In genomic region chr10:26860542-26861325, GRCh38 we compare ENCODE assay signal across 8 cellular contexts. TPM values are rescaled to one million over a fixed set of nuclear protein-coding genes. Genes with fewer than 3 reads are reported as not detected.
A peak's percentile ranks its signal among the peaks of the same experiment; 100 is the strongest.
DNase-seq lines count a peak whose midpoint lies in the region; ATAC-seq and TF ChIP-seq lines count a peak whose summit lies in the region.

TSS of gene ABI1 (minus strand) at chr10:26860958. CDS start at chr10:26860863, 95 bp downstream.

- H3K27me3 ChIP-seq in GM23338 (ENCODE audit: insufficient read depth): no peaks in the 10 kb centered on the region

- H3K27ac ChIP-seq in GM23338 (ENCODE audit: low read depth): peak within 1 kb of the TSS; percentile 95
- H3K27ac ChIP-seq in RWPE1: peak within 1 kb of the TSS; percentile 98

- TF ChIP-seq CTCF in GM23338 (conservative IDR thresholded peaks at IDR 0.05; ENCODE audit: low read depth in 2 of 2) (peak; percentile 52 to 72; a peak in 3 of 4 replicates), LNCaP clone FGC (IDR thresholded peaks at IDR 0.05; ENCODE audit: control insufficient read depth, extremely low read depth, insufficient read depth) (peak; percentile 70), RWPE1 (conservative IDR thresholded peaks at IDR 0.05; ENCODE audit: low read depth) (peak; percentile 84)

- peak within 1 kb of the TSS; percentile 96 for H3K4me2 ChIP-seq in GM23338

- peak within 1 kb of the TSS; percentile 92 for H3K4me3 ChIP-seq in GM23338
- H3K4me3 ChIP-seq in LNCaP clone FGC (ENCODE audit: low read depth, low read length): peak within 1 kb of the TSS; percentile 62

- H3K79me2 ChIP-seq in GM23338 (replicated peaks; ENCODE audit: insufficient read depth): peaks cover 45% of the 10 kb centered on the region

- H3K4me1 ChIP-seq in GM23338 (ENCODE audit: insufficient read depth): peaks cover 17% of the 10 kb centered on the region

- H3K9me3 Mint-ChIP-seq in GM23338 (no peaks in the 10 kb centered on the region), naive B cell (no peaks in the 10 kb centered on the region)
- no peaks in the 10 kb centered on the region for H3K9me3 Mint-ChIP-seq in activated T-helper 17 cell treated with anti-CD3 and anti-CD28 coated beads, Interleukin-2, amount 50 U/mL, for 72 hours
- H3K9me3 Mint-ChIP-seq in stimulated activated memory B cell treated with anti-CD40 and anti-IgM and Interleukin-4, amounts not matched to agents 10 μg/mL and 1 μg/mL and 100 μg/mL, for 72 hours: no peaks in the 10 kb centered on the region

- ATAC-seq in GM23338: peak; percentile 91
- ATAC-seq in activated T-helper 17 cell treated with anti-CD3 and anti-CD28 coated beads, Interleukin-2, amount 50 U/mL, for 72 hours (replicated peaks): peak; percentile 89
- ATAC-seq in naive B cell (ENCODE audit: low read depth in 2 of 2): peak; percentile 86
- ATAC-seq in stimulated activated memory B cell treated with anti-CD40 and anti-IgM and Interleukin-4, amounts not matched to agents 10 μg/mL and 1 μg/mL and 100 μg/mL, for 72 hours: peak; percentile 97

- CTCF ChIA-PET in RWPE1 (lab: Yijun Ruan, JAX): interaction anchor here (0.6 to 1.1 kb wide), 4 partner anchors 16 to 135 kb away, joined by 3 to 7 read pairs (median 4); no protein-coding TSS in a partner anchor

- peaks cover 13% of the 10 kb centered on the region; the same call in 1 of the 2 replicates for H4K20me1 ChIP-seq in GM23338 (replicated peaks; ENCODE audit: insufficient read depth)

- no peaks in the 10 kb centered on the region for H3K36me3 ChIP-seq in GM23338 (ENCODE audit: insufficient read depth)

- H3K27me3 Mint-ChIP-seq in GM23338 (ENCODE audit: insufficient read depth, low read depth, poor library complexity): peaks cover 5% of the 10 kb centered on the region
- no peaks in the 10 kb centered on the region for H3K27me3 Mint-ChIP-seq in activated T-helper 17 cell treated with anti-CD3 and anti-CD28 coated beads, Interleukin-2, amount 50 U/mL, for 72 hours
- peaks cover 0 to 5% (median 3%) of the 10 kb centered on the region in 3 donors for H3K27me3 Mint-ChIP-seq in naive B cell
- peaks cover 10% of the 10 kb centered on the region for H3K27me3 Mint-ChIP-seq in stimulated activated memory B cell treated with anti-CD40 and anti-IgM and Interleukin-4, amounts not matched to agents 10 μg/mL and 1 μg/mL and 100 μg/mL, for 72 hours

- DNase-seq in EL: peak; percentile 99
- DNase-seq in GM23338 (ENCODE audit: low spot score): peak; percentile 99
- DNase-seq in LNCaP clone FGC (ENCODE audit: low read depth): peak; percentile 96
- DNase-seq in RWPE1 (ENCODE audit: low spot score): peak; percentile 96
- peak; percentile 98 for DNase-seq in fibroblast of gingiva (ENCODE audit: low read depth)
- DNase-seq in naive B cell: peak; percentile 99

- H3K27ac Mint-ChIP-seq in GM23338 (peak within 1 kb of the TSS; percentile 98), naive B cell (peak within 1 kb of the TSS; percentile 96 to 99 (median 97))
- peak within 1 kb of the TSS; percentile 98 for H3K27ac Mint-ChIP-seq in activated T-helper 17 cell treated with anti-CD3 and anti-CD28 coated beads, Interleukin-2, amount 50 U/mL, for 72 hours
- H3K27ac Mint-ChIP-seq in stimulated activated memory B cell treated with anti-CD40 and anti-IgM and Interleukin-4, amounts not matched to agents 10 μg/mL and 1 μg/mL and 100 μg/mL, for 72 hours: peak within 1 kb of the TSS; percentile 90

- H3K4me3 Mint-ChIP-seq in GM23338 (peak within 1 kb of the TSS; percentile 97), naive B cell (peak within 1 kb of the TSS; percentile 92 to 100 (median 98))
- H3K4me3 Mint-ChIP-seq in activated T-helper 17 cell treated with anti-CD3 and anti-CD28 coated beads, Interleukin-2, amount 50 U/mL, for 72 hours: peak within 1 kb of the TSS; percentile 97
- peak within 1 kb of the TSS; percentile 89 for H3K4me3 Mint-ChIP-seq in stimulated activated memory B cell treated with anti-CD40 and anti-IgM and Interleukin-4, amounts not matched to agents 10 μg/mL and 1 μg/mL and 100 μg/mL, for 72 hours

- H3K36me3 Mint-ChIP-seq in GM23338 (ENCODE audit: low read depth) (no peaks in the 10 kb centered on the region), naive B cell (peaks cover 0 to 8% of the 10 kb centered on the region in 2 donors)
- H3K36me3 Mint-ChIP-seq in activated T-helper 17 cell treated with anti-CD3 and anti-CD28 coated beads, Interleukin-2, amount 50 U/mL, for 72 hours (ENCODE audit: low read depth): peaks cover 32% of the 10 kb centered on the region
- H3K36me3 Mint-ChIP-seq in stimulated activated memory B cell treated with anti-CD40 and anti-IgM and Interleukin-4, amounts not matched to agents 10 μg/mL and 1 μg/mL and 100 μg/mL, for 72 hours: no peaks in the 10 kb centered on the region

- H3K9me2 ChIP-seq in GM23338 (ENCODE audit: insufficient read depth): no peaks in the 10 kb centered on the region

- POLR2A ChIA-PET in RWPE1 (lab: Yijun Ruan, JAX; ENCODE audit: low non-redundant PET): no interaction called here

- H3F3A ChIP-seq in GM23338 (replicated peaks; ENCODE audit: low read depth): no peaks in the 10 kb centered on the region

- H3K4me1 Mint-ChIP-seq in GM23338 (peaks cover 16% of the 10 kb centered on the region), naive B cell (peaks cover 25 to 35% (median 30%) of the 10 kb centered on the region in 3 donors)
- H3K4me1 Mint-ChIP-seq in activated T-helper 17 cell treated with anti-CD3 and anti-CD28 coated beads, Interleukin-2, amount 50 U/mL, for 72 hours: peaks cover 16% of the 10 kb centered on the region
- H3K4me1 Mint-ChIP-seq in stimulated activated memory B cell treated with anti-CD40 and anti-IgM and Interleukin-4, amounts not matched to agents 10 μg/mL and 1 μg/mL and 100 μg/mL, for 72 hours: peaks cover 41% of the 10 kb centered on the region

- H2AFZ ChIP-seq in GM23338: peak within 1 kb of the TSS; percentile 86

TF ChIP-seq in GM23338, 12 proteins besides CTCF, POLR2A, EP300 and RAD21:
- TF ChIP-seq EZH2phosphoT487 (IDR thresholded peaks at IDR 0.05; ENCODE audit: unreplicated experiment): no peak
- peak; percentile 97 for TF ChIP-seq POLR2AphosphoS5 (IDR thresholded peaks at IDR 0.05; ENCODE audit: low read depth)
- peak; percentile 74; the same call in 1 of the 2 replicates for TF ChIP-seq ETS1 (IDR thresholded peaks at IDR 0.05)
- TF ChIP-seq JUNB (IDR thresholded peaks at IDR 0.05; ENCODE audit: unreplicated experiment): no peak
- TF ChIP-seq CREB1 (CRISPR knock-in tag; IDR thresholded peaks at IDR 0.05; ENCODE audit: low read depth): no peak
- TF ChIP-seq REST (IDR thresholded peaks at IDR 0.05; ENCODE audit: unreplicated experiment): no peak
- no peak for TF ChIP-seq ZNF114 (CRISPR knock-in tag; IDR thresholded peaks at IDR 0.05)
- peak; percentile 70 for TF ChIP-seq ZNF331 (CRISPR knock-in tag; IDR thresholded peaks at IDR 0.05; ENCODE audit: low read depth)

RNA-seq across cellular contexts. Expression of gene ABI1, which starts in this region (rescaled TPM):
- total RNA-seq in GM23338 (2014; rRNA removed; shearing (Covaris generic)): 27.0 and 30.7 TPM in 2 replicates
- polyA plus RNA-seq in GM23338 (2016; fragmentation: Nextera tagmentation; extraction: Ambion mirVana) (18.7 and 22.3 TPM in 2 replicates), naive B cell (ENCODE audit: low read depth in 6 of 6) (100 to 1,000 TPM in 5 of 6 donors, 10 to 100 TPM in 1; 85.7 to 122 (median 108) TPM)
- 10 to 100 TPM; 51.5 to 74.9 TPM for total RNA-seq in activated T-helper 17 cell treated with anti-CD3 and anti-CD28 coated beads, Interleukin-2, amount 50 U/mL, for 72 hours

Comparison
In these comparisons a context has a peak if more than half of its experiments do, and no peak if none do; other contexts are left out.
1. Peak in every context shown above with its lines: DNase-seq, ATAC-seq, H3K4me3 ChIP-seq and H3K27ac ChIP-seq.